8 cellular contexts compared by ENCODE assay signal in genomic region chr17:68972119-68972704, GRCh38. TPM values are rescaled to one million over a fixed set of nuclear protein-coding genes. Genes with fewer than 3 reads are reported as not detected.
DNase-seq lines count a peak whose midpoint lies in the region; ATAC-seq and TF ChIP-seq lines count a peak whose summit lies in the region.
"Had no signal": no experiment of that assay in that cellular context is flagged by ENCODE, and none has a peak within 500 bp of the region (broad histone marks: within the 10 kb centered on the region; RNA-seq: fewer than 3 reads in every experiment).

No MANE protein-coding gene starts in this region.

- CTCF ChIA-PET in PC-3 (lab: Charles Lee): no interaction called here

- H3K4me1 ChIP-seq in PC-3 (ENCODE audit: insufficient read depth, low read length) (no peaks in the 10 kb centered on the region), parathyroid adenoma (no peaks in the 10 kb centered on the region)

- H3K79me2 ChIP-seq in PC-3 (ENCODE audit: low read length) (no peaks in the 10 kb centered on the region), parathyroid adenoma (no peaks in the 10 kb centered on the region)

- intact Hi-C loops in PC-3 (cut with micrococcal nuclease): loop anchor here (1.0 kb wide), 4 partner anchors 66 to 263 kb away; no protein-coding TSS in a partner anchor

- H3K4me2 ChIP-seq in PC-3 (ENCODE audit: low read length): no peak overlapping the region
- H3K4me2 ChIP-seq in parathyroid adenoma (ENCODE audit: low read length): no peak overlapping the region

- no peak overlapping the region for H2AFZ ChIP-seq in PC-3 (ENCODE audit: low read length)
- H2AFZ ChIP-seq in parathyroid adenoma: no peak overlapping the region

- H3K36me3 ChIP-seq in PC-3 (ENCODE audit: low read depth, low read length): no peaks in the 10 kb centered on the region
- H3K36me3 ChIP-seq in parathyroid adenoma (ENCODE audit: control insufficient read depth, insufficient read depth, low read length): no peaks in the 10 kb centered on the region

- no peak overlapping the region for H3K9ac ChIP-seq in PC-3 (ENCODE audit: low read length)
- no peak overlapping the region for H3K9ac ChIP-seq in parathyroid adenoma

- TF ChIP-seq CTCF in GM20000 (IDR thresholded peaks at IDR 0.05; ENCODE audit: extremely low read depth, missing control alignments): no peak
- TF ChIP-seq CTCF in PC-3 (conservative IDR thresholded peaks at IDR 0.05; ENCODE audit: low read depth, low read length): peak; percentile 89
- TF ChIP-seq CTCF in fibroblast of pulmonary artery (IDR thresholded peaks at IDR 0.05; ENCODE audit: low read length, missing control alignments): peak; percentile 72
- TF ChIP-seq CTCF in parathyroid adenoma (IDR thresholded peaks at IDR 0.05): peak; percentile 16

- DNase-seq in GM20000 (ENCODE audit: low spot score): peak; percentile 22
- DNase-seq in PC-3: peak; percentile 62
- peak; percentile 63 for DNase-seq in fibroblast of pulmonary artery (ENCODE audit: low read depth)
- no peak for DNase-seq in NCI-H1930 (lab: John Stamatoyannopoulos, UW)
- no peak for DNase-seq in NCI-H2029 (lab: John Stamatoyannopoulos, UW)
- no peak for DNase-seq in activated naive CD4-positive, alpha-beta T cell (lab: John Stamatoyannopoulos, UW)

- peak; percentile 65 for ATAC-seq in PC-3

- H3K9me3 ChIP-seq in PC-3 (ENCODE audit: low read length): no peaks in the 10 kb centered on the region
- H3K9me3 ChIP-seq in parathyroid adenoma (ENCODE audit: control insufficient read depth, low read length): no peaks in the 10 kb centered on the region

- POLR2A ChIA-PET in PC-3 (lab: Charles Lee; ENCODE audit: unreplicated experiment): no interaction called here

- no TSS peak for BruUV-seq in PC-3 (replicated peaks; lab: Mats Ljungman, UMichigan)

- H3K27me3 ChIP-seq in PC-3 (ENCODE audit: low read length) (peaks cover 8% of the 10 kb centered on the region), parathyroid adenoma (ENCODE audit: control insufficient read depth, insufficient read depth, low read length) (no peaks in the 10 kb centered on the region)

- no peak overlapping the region for H3K27ac ChIP-seq in PC-3 (ENCODE audit: low read length)
- no peak overlapping the region for H3K27ac ChIP-seq in parathyroid adenoma

- H3K9me2 ChIP-seq in PC-3 (replicated peaks; ENCODE audit: low read length): no peaks in the 10 kb centered on the region

- H4K20me1 ChIP-seq in PC-3 (ENCODE audit: low read length): no peaks in the 10 kb centered on the region

- H3K4me3 ChIP-seq in PC-3 (ENCODE audit: low read length) (no peak overlapping the region), fibroblast of pulmonary artery (replicated peaks; ENCODE audit: low read depth, low read length) (no peak overlapping the region), parathyroid adenoma (ENCODE audit: low read depth, low read length) (no peak overlapping the region)

- H3F3A ChIP-seq in PC-3 (ENCODE audit: low read length, unreplicated experiment): no peaks in the 10 kb centered on the region

RNA-seq across cellular contexts. Expression of gene ABCA8, which starts 17.0 kb away (rescaled TPM):
- 0.22 and 0.92 TPM in 2 replicates for total RNA-seq in PC-3 (2014; rRNA removed)
- total RNA-seq: T-helper 2 cell treated with Interferon-gamma antibody and Interleukin-4, amounts not matched to agents 100 ng/mL and 5 ng/mL, for 36 hours had no signal

Comparison
In these comparisons a context has a peak if more than half of its experiments do, and no peak if none do; other contexts are left out.
1. DNase-seq: peak in GM20000 (single experiment), PC-3 (single experiment) and fibroblast of pulmonary artery (single experiment); none in NCI-H1930 (0 of 2), NCI-H2029 (single experiment) and activated naive CD4-positive, alpha-beta T cell (0 of 4).